1 cellular context compared by ENCODE assay signal in genomic region chr3:185152433-185153169, GRCh38.
TF ChIP-seq lines count a peak whose summit lies in the region.

Gene C3orf70, minus strand, starts transcription at chr3:185153060. Its CDS starts 237 bp downstream, at chr3:185152823.

TF ChIP-seq in H1, 55 proteins besides CTCF, POLR2A, EP300 and RAD21 (continued from another document):
- TF ChIP-seq TAF7 (optimal IDR thresholded peaks at IDR 0.05; ENCODE audit: borderline replicate concordance, low read depth, low read length): no peak
- TF ChIP-seq CTBP2 (IDR thresholded peaks at IDR 0.05; ENCODE audit: borderline replicate concordance, insufficient read depth, insufficient read length, low read length): peak; percentile 35
- peak; percentile 88 for TF ChIP-seq SUZ12 (IDR thresholded peaks at IDR 0.05; ENCODE audit: low read length)
- no peak for TF ChIP-seq TBP (IDR thresholded peaks at IDR 0.05; ENCODE audit: low read depth, low read length)
- TF ChIP-seq USF2 (IDR thresholded peaks at IDR 0.05; ENCODE audit: low read length): no peak
- TF ChIP-seq EZH2 (IDR thresholded peaks at IDR 0.05; ENCODE audit: low read depth, low read length, severe bottlenecking): peak; percentile 80
